23 cellular contexts compared by ENCODE assay signal in the genomic region with DNA sequence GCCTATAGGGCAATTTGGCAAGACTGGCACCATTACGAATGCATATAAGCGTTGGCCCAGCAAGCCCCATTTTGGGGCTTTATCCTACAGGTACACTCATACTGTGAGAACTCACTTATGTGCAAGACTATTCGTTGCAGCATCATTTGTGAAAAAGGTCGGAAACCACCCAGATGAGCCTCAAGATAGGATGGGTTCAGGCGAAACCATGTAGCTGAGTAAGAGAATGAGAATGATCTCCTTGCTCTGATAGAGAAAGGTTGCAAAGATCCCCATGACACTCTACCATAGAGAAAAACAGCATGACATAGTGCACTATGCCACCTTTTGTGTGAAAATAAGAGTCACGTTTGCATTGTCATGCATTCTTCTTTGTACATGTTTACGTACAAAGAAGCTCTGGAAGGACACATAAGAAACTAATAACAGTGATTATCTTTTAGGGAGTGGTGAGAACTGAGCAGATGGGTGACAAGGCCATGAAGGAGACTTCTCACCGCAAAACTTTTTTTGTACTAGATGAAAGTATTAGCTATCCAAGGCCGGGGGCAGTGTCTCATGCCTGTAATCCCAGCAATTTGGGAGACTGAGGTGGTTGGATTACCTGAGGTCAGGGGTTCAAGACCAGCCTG. TPM values are rescaled to one million over a fixed set of nuclear protein-coding genes. Genes with fewer than 3 reads are reported as not detected.
"Had no signal": no experiment of that assay in that cellular context is flagged by ENCODE, and none has a peak within 500 bp of the region (broad histone marks: within the 10 kb centered on the region; RNA-seq: fewer than 3 reads in every experiment).

No MANE protein-coding gene starts in this region.

- H3K9me3 ChIP-seq: left ventricle myocardium inferior, lower lobe of right lung, ovary, testis, tibial nerve had no signal

- H3K36me3 ChIP-seq: left ventricle myocardium inferior, lower lobe of right lung, neural progenitor cell, ovary, tibial nerve had no signal

- H3K27ac ChIP-seq: dorsolateral prefrontal cortex, hepatocyte, left ventricle myocardium inferior, lower lobe of right lung, neural progenitor cell, ovary, testis, tibial nerve had no signal

- H3K36me3 Mint-ChIP-seq: memory B cell; natural killer cell treated with Interleukin-12 subunit alpha and Interleukin-12 subunit beta and Interleukin-15 and Interleukin-18, amount 100 ng/mL, for 72 hours; neural progenitor cell had no signal

- H3K9ac ChIP-seq: neural progenitor cell had no signal

- ATAC-seq: left cardiac atrium; lower lobe of right lung; natural killer cell treated with Interleukin-12 subunit alpha and Interleukin-12 subunit beta and Interleukin-15 and Interleukin-18, amount 100 ng/mL, for 72 hours; right cardiac atrium had no signal

- H3K4me3 Mint-ChIP-seq: memory B cell; natural killer cell treated with Interleukin-12 subunit alpha and Interleukin-12 subunit beta and Interleukin-15 and Interleukin-18, amount 100 ng/mL, for 72 hours; stimulated activated naive CD8-positive, alpha-beta T cell treated with anti-CD3 and anti-CD28 coated beads, Interleukin-15, Interleukin-2, amounts not matched to agents 100 ng/mL and 50 ng/mL, for 24 hours had no signal

- H3K27ac Mint-ChIP-seq: memory B cell; natural killer cell treated with Interleukin-12 subunit alpha and Interleukin-12 subunit beta and Interleukin-15 and Interleukin-18, amount 100 ng/mL, for 72 hours; neural progenitor cell; progenitor cell of endocrine pancreas; stimulated activated naive CD8-positive, alpha-beta T cell treated with anti-CD3 and anti-CD28 coated beads, Interleukin-15, Interleukin-2, amounts not matched to agents 100 ng/mL and 50 ng/mL, for 24 hours had no signal

- H2AFZ ChIP-seq: hepatocyte, neural progenitor cell had no signal

- H3K4me1 ChIP-seq: left ventricle myocardium inferior, lower lobe of right lung, testis, tibial nerve had no signal

- H3K9me3 Mint-ChIP-seq: natural killer cell treated with Interleukin-12 subunit alpha and Interleukin-12 subunit beta and Interleukin-15 and Interleukin-18, amount 100 ng/mL, for 72 hours; neural progenitor cell; stimulated activated naive CD8-positive, alpha-beta T cell treated with anti-CD3 and anti-CD28 coated beads, Interleukin-15, Interleukin-2, amounts not matched to agents 100 ng/mL and 50 ng/mL, for 24 hours had no signal

- H3K4me2 ChIP-seq: hepatocyte, neural progenitor cell had no signal

- DNase-seq: cortex of kidney; dorsolateral prefrontal cortex; effector CD8-positive, alpha-beta T cell; foreskin melanocyte; head of caudate nucleus; kidney; left cardiac atrium; left ventricle myocardium inferior; lower lobe of right lung; midbrain; nucleus accumbens; ovary; right cardiac atrium; small intestine; stimulated activated CD4-positive, alpha-beta T cell treated with anti-CD3 and anti-CD28 coated beads, Interleukin-2, amount 100 ng/mL, for 48 hours; testis had no signal

- H3K4me3 ChIP-seq: dorsolateral prefrontal cortex, hepatocyte, left ventricle myocardium inferior, lower lobe of right lung, neural progenitor cell, ovary, testis, tibial nerve had no signal

- H3K27me3 ChIP-seq: ovary, testis had no signal

RNA-seq across cellular contexts. Expression of gene RHCG, which starts 50.0 kb away (rescaled TPM):
- total RNA-seq: lower lobe of right lung; natural killer cell treated with Interleukin-12 subunit alpha and Interleukin-12 subunit beta and Interleukin-15 and Interleukin-18, amount 100 ng/mL, for 72 hours; progenitor cell of endocrine pancreas had no signal
- polyA plus RNA-seq: ovary had no signal
